Comparison of ENCODE assay signal across 7 cellular contexts in genomic region chr20:57381596-57382503, GRCh38. TPM values are rescaled to one million over a fixed set of nuclear protein-coding genes. Genes with fewer than 3 reads are reported as not detected.
DNase-seq lines count a peak whose midpoint lies in the region; ATAC-seq, FAIRE-seq and TF ChIP-seq lines count a peak whose summit lies in the region.

No MANE protein-coding gene starts in this region.

- no peaks in the 10 kb centered on the region for H3K9me2 ChIP-seq in Karpas-422 (replicated peaks; ENCODE audit: insufficient read depth, low read length)

- no peak for TF ChIP-seq EP300 in upper lobe of left lung (IDR thresholded peaks at IDR 0.05)

- H3K9ac ChIP-seq in Karpas-422 (ENCODE audit: low read length) = peak overlapping the region; percentile 57

- peak overlapping the region; percentile 54 for H3K4me2 ChIP-seq in Karpas-422 (ENCODE audit: low read depth, low read length, poor library complexity, severe bottlenecking)

- TF ChIP-seq POLR2A in upper lobe of left lung (IDR thresholded peaks at IDR 0.05) = no peak

- peak overlapping the region; percentile 94 for H3K27ac ChIP-seq in Karpas-422 (ENCODE audit: low read length)
- no peak overlapping the region for H3K27ac ChIP-seq in pancreas
- no peak overlapping the region for H3K27ac ChIP-seq in upper lobe of left lung

- TF ChIP-seq CTCF in GM10266 (IDR thresholded peaks at IDR 0.05; ENCODE audit: control insufficient read depth, insufficient read depth, low read depth, missing control alignments) = peak; percentile 93
- TF ChIP-seq CTCF in pancreas (IDR thresholded peaks at IDR 0.05) = peak; percentile 79 to 92 (median 84)
- peak; percentile 87 to 91 (median 89) for TF ChIP-seq CTCF in upper lobe of left lung (IDR thresholded peaks at IDR 0.05)

- H2AFZ ChIP-seq in Karpas-422 (ENCODE audit: low read length) = no peak overlapping the region

- H4K20me1 ChIP-seq in Karpas-422 (ENCODE audit: insufficient read depth, low read depth, low read length) = no peaks in the 10 kb centered on the region

- H3K4me1 ChIP-seq in Karpas-422 (ENCODE audit: low read length) = peaks cover 44% of the 10 kb centered on the region
- H3K4me1 ChIP-seq in pancreas = no peaks in the 10 kb centered on the region
- peaks cover 0 to 15% (median 11%) of the 10 kb centered on the region in 4 donors for H3K4me1 ChIP-seq in upper lobe of left lung

- no peaks in the 10 kb centered on the region for H3K27me3 ChIP-seq in Karpas-422 (ENCODE audit: low read length)
- no peaks in the 10 kb centered on the region for H3K27me3 ChIP-seq in pancreas
- no peaks in the 10 kb centered on the region for H3K27me3 ChIP-seq in upper lobe of left lung

- 35 to 40% methylated on average over 20 of the region's 20 CpGs for WGBS in pancreas, 2 donors
- 52 to 56% methylated on average over 20 of the region's 20 CpGs for WGBS in upper lobe of left lung, 2 donors

- peak; percentile 37 for FAIRE-seq in pancreas (lab: Jason Lieb, UNC)

- ATAC-seq in pancreas (peak; percentile 77 to 98 (median 92)), upper lobe of left lung (ENCODE audit: low FRiP score in 2 of 2) (peak; percentile 83 to 87)

- H3K4me3 ChIP-seq in Karpas-422 (ENCODE audit: low read length) (no peak overlapping the region), pancreas (no peak overlapping the region), upper lobe of left lung (no peak overlapping the region)

- H3K79me2 ChIP-seq in Karpas-422 (ENCODE audit: low read length) = no peaks in the 10 kb centered on the region

- DNase-seq in GM10266 (ENCODE audit: extremely low spot score) (peak; percentile 86), Karpas-422 (peak; percentile 96), SK-N-DZ (ENCODE audit: low spot score) (peak; percentile 75), globus pallidus (ENCODE audit: low spot score) (peak; percentile 73), pancreas (peak; percentile 63 to 95 (median 82)), upper lobe of left lung (peak; percentile 48 to 82)
- peak; percentile 77 for DNase-seq in activated gamma-delta T cell treated with anti-CD3 and anti-CD28 coated beads, Interleukin-2, amount 50 U/mL, for 16 hours (ENCODE audit: low read depth)

- H3K36me3 ChIP-seq in Karpas-422 (ENCODE audit: insufficient read depth, low read length) (peaks cover 12% of the 10 kb centered on the region), pancreas (peaks cover 0 to 7% (median 4%) of the 10 kb centered on the region in 3 donors), upper lobe of left lung (peaks cover 3 to 41% (median 22%) of the 10 kb centered on the region in 4 donors)

- intact Hi-C loops in pancreas (cut with DNase I) = loop anchor here in 2 of 3 donors (5.0 kb wide), 1 partner anchor 110 kb away; no protein-coding TSS in a partner anchor

- no peaks in the 10 kb centered on the region for H3K9me3 ChIP-seq in Karpas-422 (ENCODE audit: low read length)
- H3K9me3 ChIP-seq in pancreas = no peaks in the 10 kb centered on the region
- H3K9me3 ChIP-seq in upper lobe of left lung = no peaks in the 10 kb centered on the region

RNA-seq across cellular contexts. Expression of gene RBM38, which starts 9.3 kb away (rescaled TPM):
- 261 and 436 TPM in 2 replicates for total RNA-seq in Karpas-422 (2014; rRNA removed; shearing (Covaris generic); ENCODE audit: low replicate concordance)
- polyA plus RNA-seq in SK-N-DZ (2014; cell fraction: cytosol; rRNA removed) = 73.7 and 78.2 TPM in 2 replicates
- polyA plus RNA-seq in SK-N-DZ (2014; cell fraction: nucleus; rRNA removed) = 38.1 and 43.3 TPM in 2 replicates
- 1 to 10 TPM; 3.9 to 10.0 (median 5.3) TPM for total RNA-seq in pancreas
- 10 to 100 TPM in 1 of 2 donors, 1 to 10 TPM in 1; 9.7 to 13.1 TPM for polyA plus RNA-seq in pancreas
- 10 to 100 TPM; 14.7 to 27.5 (median 22.3) TPM for total RNA-seq in upper lobe of left lung

RNA-seq across cellular contexts. Expression of gene RAE1, which starts 30.8 kb away (rescaled TPM):
- 19.0 and 59.6 TPM in 2 replicates for total RNA-seq in Karpas-422 (2014; rRNA removed; shearing (Covaris generic); ENCODE audit: low replicate concordance)
- 122 and 147 TPM in 2 replicates for polyA plus RNA-seq in SK-N-DZ (2014; cell fraction: cytosol; rRNA removed)
- polyA plus RNA-seq in SK-N-DZ (2014; cell fraction: nucleus; rRNA removed) = 79.9 and 108 TPM in 2 replicates
- total RNA-seq in pancreas (10 to 100 TPM in 1 of 6 donors, 1 to 10 TPM in 5; 4.3 to 11.4 (median 6.6) TPM), upper lobe of left lung (10 to 100 TPM; 10.1 to 31.0 (median 17.9) TPM)
- polyA plus RNA-seq in pancreas = 10 to 100 TPM in 1 of 2 donors, 1 to 10 TPM in 1; 5.7 to 13.5 TPM

RNA-seq across cellular contexts. Expression of gene SPO11, which starts 52.2 kb away (rescaled TPM):
- not detected in 2 replicates for total RNA-seq in Karpas-422 (2014; rRNA removed; shearing (Covaris generic); ENCODE audit: low replicate concordance)
- polyA plus RNA-seq in SK-N-DZ (2014; cell fraction: cytosol; rRNA removed) = not detected in 2 replicates
- polyA plus RNA-seq in SK-N-DZ (2014; cell fraction: nucleus; rRNA removed) = not detected in 2 replicates
- total RNA-seq in pancreas = not detected
- not detected for polyA plus RNA-seq in pancreas
- total RNA-seq in upper lobe of left lung = not detected
